In the genomic region with DNA sequence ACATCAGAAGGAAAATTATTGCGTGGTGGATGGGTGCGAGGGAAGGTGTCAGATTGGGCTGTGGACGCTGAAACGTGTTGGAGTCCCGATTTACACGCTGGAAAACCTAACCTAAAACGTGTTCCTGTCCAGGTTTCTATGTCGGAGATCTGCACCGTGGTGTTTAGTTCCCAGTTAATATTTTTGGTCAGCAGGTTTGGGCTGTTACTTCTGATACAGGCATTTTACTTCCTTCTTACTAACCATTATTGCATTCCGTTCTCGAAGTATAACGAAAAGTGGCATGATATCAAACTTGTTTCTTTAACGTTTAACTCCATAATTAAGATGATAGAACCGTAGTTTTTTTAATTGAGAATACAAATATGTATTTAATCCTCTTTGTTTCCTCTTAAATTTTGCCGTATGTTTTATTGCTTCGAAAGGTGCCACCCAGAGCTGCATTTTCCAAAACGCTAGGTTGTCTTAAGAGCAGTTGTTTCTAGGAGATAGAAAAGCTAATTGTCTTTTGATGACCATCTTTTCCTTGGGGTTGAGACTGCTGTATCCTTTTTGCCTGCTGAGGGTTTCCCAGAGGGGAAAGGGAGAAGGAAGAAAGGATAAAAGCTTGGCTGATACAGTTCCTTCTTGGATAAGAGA, we compare ENCODE assay signal across 1 cellular context.
A peak's percentile ranks its signal among the peaks of the same experiment; 100 is the strongest.
TF ChIP-seq lines count a peak whose summit lies in the region.

No MANE protein-coding gene starts in this region.

TF ChIP-seq in GM12878, 131 proteins besides CTCF, POLR2A, EP300 and RAD21:
- TF ChIP-seq, protein P1, sequence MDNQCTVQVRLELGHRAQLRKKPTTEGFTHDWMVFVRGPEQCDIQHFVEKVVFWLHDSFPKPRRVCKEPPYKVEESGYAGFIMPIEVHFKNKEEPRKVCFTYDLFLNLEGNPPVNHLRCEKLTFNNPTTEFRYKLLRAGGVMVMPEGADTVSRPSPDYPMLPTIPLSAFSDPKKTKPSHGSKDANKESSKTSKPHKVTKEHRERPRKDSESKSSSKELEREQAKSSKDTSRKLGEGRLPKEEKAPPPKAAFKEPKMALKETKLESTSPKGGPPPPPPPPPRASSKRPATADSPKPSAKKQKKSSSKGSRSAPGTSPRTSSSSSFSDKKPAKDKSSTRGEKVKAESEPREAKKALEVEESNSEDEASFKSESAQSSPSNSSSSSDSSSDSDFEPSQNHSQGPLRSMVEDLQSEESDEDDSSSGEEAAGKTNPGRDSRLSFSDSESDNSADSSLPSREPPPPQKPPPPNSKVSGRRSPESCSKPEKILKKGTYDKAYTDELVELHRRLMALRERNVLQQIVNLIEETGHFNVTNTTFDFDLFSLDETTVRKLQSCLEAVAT (IDR thresholded peaks at IDR 0.05): peak; percentile 89
- TF ChIP-seq, protein P2, sequence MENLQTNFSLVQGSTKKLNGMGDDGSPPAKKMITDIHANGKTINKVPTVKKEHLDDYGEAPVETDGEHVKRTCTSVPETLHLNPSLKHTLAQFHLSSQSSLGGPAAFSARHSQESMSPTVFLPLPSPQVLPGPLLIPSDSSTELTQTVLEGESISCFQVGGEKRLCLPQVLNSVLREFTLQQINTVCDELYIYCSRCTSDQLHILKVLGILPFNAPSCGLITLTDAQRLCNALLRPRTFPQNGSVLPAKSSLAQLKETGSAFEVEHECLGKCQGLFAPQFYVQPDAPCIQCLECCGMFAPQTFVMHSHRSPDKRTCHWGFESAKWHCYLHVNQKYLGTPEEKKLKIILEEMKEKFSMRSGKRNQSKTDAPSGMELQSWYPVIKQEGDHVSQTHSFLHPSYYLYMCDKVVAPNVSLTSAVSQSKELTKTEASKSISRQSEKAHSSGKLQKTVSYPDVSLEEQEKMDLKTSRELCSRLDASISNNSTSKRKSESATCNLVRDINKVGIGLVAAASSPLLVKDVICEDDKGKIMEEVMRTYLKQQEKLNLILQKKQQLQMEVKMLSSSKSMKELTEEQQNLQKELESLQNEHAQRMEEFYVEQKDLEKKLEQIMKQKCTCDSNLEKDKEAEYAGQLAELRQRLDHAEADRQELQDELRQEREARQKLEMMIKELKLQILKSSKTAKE (IDR thresholded peaks at IDR 0.05; ENCODE audit: low read depth, poor library complexity, severe bottlenecking): no peak
